ENCODE assay signal across 1 cellular context in genomic region chr7:98251844-98252639, GRCh38.
TF ChIP-seq lines count a peak whose summit lies in the region.

TSS of gene TECPR1 (minus strand) at chr7:98252232. CDS start at chr7:98246146, 6,086 bp downstream.

TF ChIP-seq in K562, 482 proteins besides CTCF, POLR2A, EP300 and RAD21 (continued from another document and continues in another):
- TF ChIP-seq ATF3 (IDR thresholded peaks at IDR 0.05) (no peak), ATF3 (CRISPR knock-in tag; conservative IDR thresholded peaks at IDR 0.05) (no peak), KDM1A (IDR thresholded peaks at IDR 0.05) (no peak), TGIF2 (CRISPR knock-in tag; IDR thresholded peaks at IDR 0.05) (no peak), ZNF639 (CRISPR knock-in tag; conservative IDR thresholded peaks at IDR 0.05 in 1 of 2, IDR thresholded peaks at IDR 0.05 in 1 of 2) (peak in 1 of 2 experiments; percentile 43; a peak in 1 of 4 replicates), ATF2 (CRISPR knock-in tag; IDR thresholded peaks at IDR 0.05) (no peak), ELF1 (tag; IDR thresholded peaks at IDR 0.05) (peak; percentile 93), ETV1 (tag; conservative IDR thresholded peaks at IDR 0.05; ENCODE audit: low read depth) (0 out of 2 replicates have a peak, but pooled peaks have one; percentile 7), GABPB1 (CRISPR knock-in tag; IDR thresholded peaks at IDR 0.05) (peak; percentile 92), RNF219 (CRISPR knock-in tag; IDR thresholded peaks at IDR 0.05) (no peak), MTF1 (CRISPR knock-in tag; IDR thresholded peaks at IDR 0.05; ENCODE audit: borderline replicate concordance) (no peak), TFE3 (CRISPR knock-in tag; IDR thresholded peaks at IDR 0.05) (no peak), PHB (CRISPR knock-in tag; IDR thresholded peaks at IDR 0.05) (no peak), TAF9B (IDR thresholded peaks at IDR 0.05; ENCODE audit: partially characterized antibody) (no peak), ZZZ3 (IDR thresholded peaks at IDR 0.05) (no peak), ETV5 (CRISPR knock-in tag; IDR thresholded peaks at IDR 0.05; ENCODE audit: low read depth) (no peak), NFRKB (IDR thresholded peaks at IDR 0.05; ENCODE audit: low read depth) (no peak), NFE2 (IDR thresholded peaks at IDR 0.05; ENCODE audit: low read depth) (no peak), SAP30 (IDR thresholded peaks at IDR 0.05; ENCODE audit: borderline replicate concordance, insufficient read depth, low read depth, low read length, poor library complexity, severe bottlenecking) (peak; percentile 50), SPI1 (IDR thresholded peaks at IDR 0.05; ENCODE audit: borderline replicate concordance, low read depth, low read length) (no peak), U2AF2 (optimal IDR thresholded peaks at IDR 0.05; ENCODE audit: low read depth, low read length) (no peak), KLF13 (tag; IDR thresholded peaks at IDR 0.05; ENCODE audit: borderline replicate concordance, low read depth) (no peak), YBX1 (IDR thresholded peaks at IDR 0.05) (no peak), PTBP1 (IDR thresholded peaks at IDR 0.05; ENCODE audit: low read depth, low read length) (no peak), MECOM (CRISPR knock-in tag; IDR thresholded peaks at IDR 0.05) (no peak), ZNF766 (CRISPR knock-in tag; conservative IDR thresholded peaks at IDR 0.05) (no peak)
- TF ChIP-seq, protein P1, sequence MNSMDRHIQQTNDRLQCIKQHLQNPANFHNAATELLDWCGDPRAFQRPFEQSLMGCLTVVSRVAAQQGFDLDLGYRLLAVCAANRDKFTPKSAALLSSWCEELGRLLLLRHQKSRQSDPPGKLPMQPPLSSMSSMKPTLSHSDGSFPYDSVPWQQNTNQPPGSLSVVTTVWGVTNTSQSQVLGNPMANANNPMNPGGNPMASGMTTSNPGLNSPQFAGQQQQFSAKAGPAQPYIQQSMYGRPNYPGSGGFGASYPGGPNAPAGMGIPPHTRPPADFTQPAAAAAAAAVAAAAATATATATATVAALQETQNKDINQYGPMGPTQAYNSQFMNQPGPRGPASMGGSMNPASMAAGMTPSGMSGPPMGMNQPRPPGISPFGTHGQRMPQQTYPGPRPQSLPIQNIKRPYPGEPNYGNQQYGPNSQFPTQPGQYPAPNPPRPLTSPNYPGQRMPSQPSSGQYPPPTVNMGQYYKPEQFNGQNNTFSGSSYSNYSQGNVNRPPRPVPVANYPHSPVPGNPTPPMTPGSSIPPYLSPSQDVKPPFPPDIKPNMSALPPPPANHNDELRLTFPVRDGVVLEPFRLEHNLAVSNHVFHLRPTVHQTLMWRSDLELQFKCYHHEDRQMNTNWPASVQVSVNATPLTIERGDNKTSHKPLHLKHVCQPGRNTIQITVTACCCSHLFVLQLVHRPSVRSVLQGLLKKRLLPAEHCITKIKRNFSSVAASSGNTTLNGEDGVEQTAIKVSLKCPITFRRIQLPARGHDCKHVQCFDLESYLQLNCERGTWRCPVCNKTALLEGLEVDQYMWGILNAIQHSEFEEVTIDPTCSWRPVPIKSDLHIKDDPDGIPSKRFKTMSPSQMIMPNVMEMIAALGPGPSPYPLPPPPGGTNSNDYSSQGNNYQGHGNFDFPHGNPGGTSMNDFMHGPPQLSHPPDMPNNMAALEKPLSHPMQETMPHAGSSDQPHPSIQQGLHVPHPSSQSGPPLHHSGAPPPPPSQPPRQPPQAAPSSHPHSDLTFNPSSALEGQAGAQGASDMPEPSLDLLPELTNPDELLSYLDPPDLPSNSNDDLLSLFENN (IDR thresholded peaks at IDR 0.05; ENCODE audit: low read depth in 2 of 2, low read length in 2 of 2) = no peak
- TF ChIP-seq, protein P2, sequence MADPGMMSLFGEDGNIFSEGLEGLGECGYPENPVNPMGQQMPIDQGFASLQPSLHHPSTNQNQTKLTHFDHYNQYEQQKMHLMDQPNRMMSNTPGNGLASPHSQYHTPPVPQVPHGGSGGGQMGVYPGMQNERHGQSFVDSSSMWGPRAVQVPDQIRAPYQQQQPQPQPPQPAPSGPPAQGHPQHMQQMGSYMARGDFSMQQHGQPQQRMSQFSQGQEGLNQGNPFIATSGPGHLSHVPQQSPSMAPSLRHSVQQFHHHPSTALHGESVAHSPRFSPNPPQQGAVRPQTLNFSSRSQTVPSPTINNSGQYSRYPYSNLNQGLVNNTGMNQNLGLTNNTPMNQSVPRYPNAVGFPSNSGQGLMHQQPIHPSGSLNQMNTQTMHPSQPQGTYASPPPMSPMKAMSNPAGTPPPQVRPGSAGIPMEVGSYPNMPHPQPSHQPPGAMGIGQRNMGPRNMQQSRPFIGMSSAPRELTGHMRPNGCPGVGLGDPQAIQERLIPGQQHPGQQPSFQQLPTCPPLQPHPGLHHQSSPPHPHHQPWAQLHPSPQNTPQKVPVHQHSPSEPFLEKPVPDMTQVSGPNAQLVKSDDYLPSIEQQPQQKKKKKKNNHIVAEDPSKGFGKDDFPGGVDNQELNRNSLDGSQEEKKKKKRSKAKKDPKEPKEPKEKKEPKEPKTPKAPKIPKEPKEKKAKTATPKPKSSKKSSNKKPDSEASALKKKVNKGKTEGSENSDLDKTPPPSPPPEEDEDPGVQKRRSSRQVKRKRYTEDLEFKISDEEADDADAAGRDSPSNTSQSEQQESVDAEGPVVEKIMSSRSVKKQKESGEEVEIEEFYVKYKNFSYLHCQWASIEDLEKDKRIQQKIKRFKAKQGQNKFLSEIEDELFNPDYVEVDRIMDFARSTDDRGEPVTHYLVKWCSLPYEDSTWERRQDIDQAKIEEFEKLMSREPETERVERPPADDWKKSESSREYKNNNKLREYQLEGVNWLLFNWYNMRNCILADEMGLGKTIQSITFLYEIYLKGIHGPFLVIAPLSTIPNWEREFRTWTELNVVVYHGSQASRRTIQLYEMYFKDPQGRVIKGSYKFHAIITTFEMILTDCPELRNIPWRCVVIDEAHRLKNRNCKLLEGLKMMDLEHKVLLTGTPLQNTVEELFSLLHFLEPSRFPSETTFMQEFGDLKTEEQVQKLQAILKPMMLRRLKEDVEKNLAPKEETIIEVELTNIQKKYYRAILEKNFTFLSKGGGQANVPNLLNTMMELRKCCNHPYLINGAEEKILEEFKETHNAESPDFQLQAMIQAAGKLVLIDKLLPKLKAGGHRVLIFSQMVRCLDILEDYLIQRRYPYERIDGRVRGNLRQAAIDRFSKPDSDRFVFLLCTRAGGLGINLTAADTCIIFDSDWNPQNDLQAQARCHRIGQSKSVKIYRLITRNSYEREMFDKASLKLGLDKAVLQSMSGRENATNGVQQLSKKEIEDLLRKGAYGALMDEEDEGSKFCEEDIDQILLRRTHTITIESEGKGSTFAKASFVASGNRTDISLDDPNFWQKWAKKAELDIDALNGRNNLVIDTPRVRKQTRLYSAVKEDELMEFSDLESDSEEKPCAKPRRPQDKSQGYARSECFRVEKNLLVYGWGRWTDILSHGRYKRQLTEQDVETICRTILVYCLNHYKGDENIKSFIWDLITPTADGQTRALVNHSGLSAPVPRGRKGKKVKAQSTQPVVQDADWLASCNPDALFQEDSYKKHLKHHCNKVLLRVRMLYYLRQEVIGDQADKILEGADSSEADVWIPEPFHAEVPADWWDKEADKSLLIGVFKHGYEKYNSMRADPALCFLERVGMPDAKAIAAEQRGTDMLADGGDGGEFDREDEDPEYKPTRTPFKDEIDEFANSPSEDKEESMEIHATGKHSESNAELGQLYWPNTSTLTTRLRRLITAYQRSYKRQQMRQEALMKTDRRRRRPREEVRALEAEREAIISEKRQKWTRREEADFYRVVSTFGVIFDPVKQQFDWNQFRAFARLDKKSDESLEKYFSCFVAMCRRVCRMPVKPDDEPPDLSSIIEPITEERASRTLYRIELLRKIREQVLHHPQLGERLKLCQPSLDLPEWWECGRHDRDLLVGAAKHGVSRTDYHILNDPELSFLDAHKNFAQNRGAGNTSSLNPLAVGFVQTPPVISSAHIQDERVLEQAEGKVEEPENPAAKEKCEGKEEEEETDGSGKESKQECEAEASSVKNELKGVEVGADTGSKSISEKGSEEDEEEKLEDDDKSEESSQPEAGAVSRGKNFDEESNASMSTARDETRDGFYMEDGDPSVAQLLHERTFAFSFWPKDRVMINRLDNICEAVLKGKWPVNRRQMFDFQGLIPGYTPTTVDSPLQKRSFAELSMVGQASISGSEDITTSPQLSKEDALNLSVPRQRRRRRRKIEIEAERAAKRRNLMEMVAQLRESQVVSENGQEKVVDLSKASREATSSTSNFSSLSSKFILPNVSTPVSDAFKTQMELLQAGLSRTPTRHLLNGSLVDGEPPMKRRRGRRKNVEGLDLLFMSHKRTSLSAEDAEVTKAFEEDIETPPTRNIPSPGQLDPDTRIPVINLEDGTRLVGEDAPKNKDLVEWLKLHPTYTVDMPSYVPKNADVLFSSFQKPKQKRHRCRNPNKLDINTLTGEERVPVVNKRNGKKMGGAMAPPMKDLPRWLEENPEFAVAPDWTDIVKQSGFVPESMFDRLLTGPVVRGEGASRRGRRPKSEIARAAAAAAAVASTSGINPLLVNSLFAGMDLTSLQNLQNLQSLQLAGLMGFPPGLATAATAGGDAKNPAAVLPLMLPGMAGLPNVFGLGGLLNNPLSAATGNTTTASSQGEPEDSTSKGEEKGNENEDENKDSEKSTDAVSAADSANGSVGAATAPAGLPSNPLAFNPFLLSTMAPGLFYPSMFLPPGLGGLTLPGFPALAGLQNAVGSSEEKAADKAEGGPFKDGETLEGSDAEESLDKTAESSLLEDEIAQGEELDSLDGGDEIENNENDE (IDR thresholded peaks at IDR 0.05; ENCODE audit: low read depth, low read length) = no peak
- TF ChIP-seq, protein P3, sequence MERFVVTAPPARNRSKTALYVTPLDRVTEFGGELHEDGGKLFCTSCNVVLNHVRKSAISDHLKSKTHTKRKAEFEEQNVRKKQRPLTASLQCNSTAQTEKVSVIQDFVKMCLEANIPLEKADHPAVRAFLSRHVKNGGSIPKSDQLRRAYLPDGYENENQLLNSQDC (CRISPR knock-in tag; IDR thresholded peaks at IDR 0.05) = no peak
- TF ChIP-seq, protein P4, sequence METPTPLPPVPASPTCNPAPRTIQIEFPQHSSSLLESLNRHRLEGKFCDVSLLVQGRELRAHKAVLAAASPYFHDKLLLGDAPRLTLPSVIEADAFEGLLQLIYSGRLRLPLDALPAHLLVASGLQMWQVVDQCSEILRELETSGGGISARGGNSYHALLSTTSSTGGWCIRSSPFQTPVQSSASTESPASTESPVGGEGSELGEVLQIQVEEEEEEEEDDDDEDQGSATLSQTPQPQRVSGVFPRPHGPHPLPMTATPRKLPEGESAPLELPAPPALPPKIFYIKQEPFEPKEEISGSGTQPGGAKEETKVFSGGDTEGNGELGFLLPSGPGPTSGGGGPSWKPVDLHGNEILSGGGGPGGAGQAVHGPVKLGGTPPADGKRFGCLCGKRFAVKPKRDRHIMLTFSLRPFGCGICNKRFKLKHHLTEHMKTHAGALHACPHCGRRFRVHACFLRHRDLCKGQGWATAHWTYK (CRISPR knock-in tag; IDR thresholded peaks at IDR 0.05) = no peak
- TF ChIP-seq, protein P5, sequence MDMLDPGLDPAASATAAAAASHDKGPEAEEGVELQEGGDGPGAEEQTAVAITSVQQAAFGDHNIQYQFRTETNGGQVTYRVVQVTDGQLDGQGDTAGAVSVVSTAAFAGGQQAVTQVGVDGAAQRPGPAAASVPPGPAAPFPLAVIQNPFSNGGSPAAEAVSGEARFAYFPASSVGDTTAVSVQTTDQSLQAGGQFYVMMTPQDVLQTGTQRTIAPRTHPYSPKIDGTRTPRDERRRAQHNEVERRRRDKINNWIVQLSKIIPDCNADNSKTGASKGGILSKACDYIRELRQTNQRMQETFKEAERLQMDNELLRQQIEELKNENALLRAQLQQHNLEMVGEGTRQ (CRISPR knock-in tag; IDR thresholded peaks at IDR 0.05) = no peak
